In genomic region chr12:46456356-46457334, GRCh38 we compare ENCODE assay signal across 1 cellular context.
TF ChIP-seq lines count a peak whose summit lies in the region.

No MANE protein-coding gene starts in this region.

TF ChIP-seq in HepG2, 621 proteins besides CTCF, POLR2A, EP300 and RAD21 (continued from another document and continues in another):
- TF ChIP-seq PHF5A (CRISPR knock-in tag; IDR thresholded peaks at IDR 0.05; ENCODE audit: low read depth, unreplicated experiment): no peak
- peak; percentile 51; the same call in 1 of the 2 replicates for TF ChIP-seq HHEX (CRISPR knock-in tag; IDR thresholded peaks at IDR 0.05)
- TF ChIP-seq DNMT1 (CRISPR knock-in tag; IDR thresholded peaks at IDR 0.05): no peak
- TF ChIP-seq MIER3 (CRISPR knock-in tag; IDR thresholded peaks at IDR 0.05; ENCODE audit: borderline replicate concordance): no peak
- TF ChIP-seq GATAD1 (CRISPR knock-in tag; IDR thresholded peaks at IDR 0.05): no peak
- TF ChIP-seq FOXK2 (IDR thresholded peaks at IDR 0.05): no peak
- TF ChIP-seq CERS6 (CRISPR knock-in tag; IDR thresholded peaks at IDR 0.05): no peak
- TF ChIP-seq ZNF678 (CRISPR knock-in tag; IDR thresholded peaks at IDR 0.05): no peak
- TF ChIP-seq SP2 (CRISPR knock-in tag; IDR thresholded peaks at IDR 0.05): no peak
- no peak for TF ChIP-seq ZFP37 (CRISPR knock-in tag; IDR thresholded peaks at IDR 0.05; ENCODE audit: borderline replicate concordance)
- no peak for TF ChIP-seq MLX (CRISPR knock-in tag; IDR thresholded peaks at IDR 0.05)
- TF ChIP-seq ZNF788 (CRISPR knock-in tag; IDR thresholded peaks at IDR 0.05; ENCODE audit: borderline replicate concordance): no peak
- TF ChIP-seq ZNF362 (CRISPR knock-in tag; IDR thresholded peaks at IDR 0.05; ENCODE audit: borderline replicate concordance): no peak
- no peak for TF ChIP-seq PLRG1 (conservative IDR thresholded peaks at IDR 0.05)
- TF ChIP-seq NPAS2 (CRISPR knock-in tag; IDR thresholded peaks at IDR 0.05; ENCODE audit: borderline replicate concordance): no peak
- TF ChIP-seq MXD4 (CRISPR knock-in tag; IDR thresholded peaks at IDR 0.05): no peak
- no peak for TF ChIP-seq ZNF326 (CRISPR knock-in tag; IDR thresholded peaks at IDR 0.05; ENCODE audit: borderline replicate concordance)
- TF ChIP-seq HNRNPK (IDR thresholded peaks at IDR 0.05; ENCODE audit: low read depth, low read length, poor library complexity, severe bottlenecking): no peak
- no peak for TF ChIP-seq MAFG (CRISPR knock-in tag; IDR thresholded peaks at IDR 0.05)
- no peak for TF ChIP-seq ARNT (IDR thresholded peaks at IDR 0.05)
- TF ChIP-seq FOXC1 (CRISPR knock-in tag; IDR thresholded peaks at IDR 0.05; ENCODE audit: borderline replicate concordance): no peak
- no peak for TF ChIP-seq HMGA1 (CRISPR knock-in tag; conservative IDR thresholded peaks at IDR 0.05)
- TF ChIP-seq ZFP36L2 (CRISPR knock-in tag; IDR thresholded peaks at IDR 0.05): no peak
- TF ChIP-seq ZNF616 (CRISPR knock-in tag; IDR thresholded peaks at IDR 0.05; ENCODE audit: low read depth): no peak
- TF ChIP-seq RCOR2 (CRISPR knock-in tag; IDR thresholded peaks at IDR 0.05): peak; percentile 35; the same call in 1 of the 2 replicates
- TF ChIP-seq HBP1 (CRISPR knock-in tag; IDR thresholded peaks at IDR 0.05; ENCODE audit: low read depth): no peak
- no peak for TF ChIP-seq ZNF335 (CRISPR knock-in tag; IDR thresholded peaks at IDR 0.05)
- TF ChIP-seq FOXA3 (CRISPR knock-in tag; IDR thresholded peaks at IDR 0.05): peak; percentile 89
- peak; percentile 50; the same call in 1 of the 2 replicates for TF ChIP-seq HOMEZ (CRISPR knock-in tag; IDR thresholded peaks at IDR 0.05; ENCODE audit: low read depth)
- no peak for TF ChIP-seq ZNF737 (CRISPR knock-in tag; IDR thresholded peaks at IDR 0.05; ENCODE audit: borderline replicate concordance)
- TF ChIP-seq MAZ (IDR thresholded peaks at IDR 0.05; ENCODE audit: borderline replicate concordance, low read depth, low read length): no peak
- no peak for TF ChIP-seq MAZ (CRISPR knock-in tag; IDR thresholded peaks at IDR 0.05; ENCODE audit: low read depth)
- TF ChIP-seq ZBTB7A (CRISPR knock-in tag; IDR thresholded peaks at IDR 0.05): no peak
- no peak for TF ChIP-seq IKZF1 (IDR thresholded peaks at IDR 0.05)
- no peak for TF ChIP-seq SATB2 (CRISPR knock-in tag; IDR thresholded peaks at IDR 0.05)
- no peak for TF ChIP-seq SNAPC4 (CRISPR knock-in tag; IDR thresholded peaks at IDR 0.05)
- no peak for TF ChIP-seq FOXP1 (IDR thresholded peaks at IDR 0.05)
- TF ChIP-seq FOXP1 (CRISPR knock-in tag; IDR thresholded peaks at IDR 0.05): peak; percentile 38; the same call in 1 of the 2 replicates
- TF ChIP-seq YEATS2 (CRISPR knock-in tag; IDR thresholded peaks at IDR 0.05; ENCODE audit: borderline replicate concordance): no peak
- TF ChIP-seq ETV6 (CRISPR knock-in tag; conservative IDR thresholded peaks at IDR 0.05): no peak
- no peak for TF ChIP-seq NR3C1 (CRISPR knock-in tag; IDR thresholded peaks at IDR 0.05)
- peak; percentile 75 for TF ChIP-seq RARA (CRISPR knock-in tag; IDR thresholded peaks at IDR 0.05)
- TF ChIP-seq ELF3 (CRISPR knock-in tag; IDR thresholded peaks at IDR 0.05): peak; percentile 65
- no peak for TF ChIP-seq ZNF354B (CRISPR knock-in tag; IDR thresholded peaks at IDR 0.05)
- TF ChIP-seq ZNF343 (CRISPR knock-in tag; IDR thresholded peaks at IDR 0.05): no peak
- no peak for TF ChIP-seq ZNF142 (CRISPR knock-in tag; IDR thresholded peaks at IDR 0.05)
- TF ChIP-seq PHF8 (CRISPR knock-in tag; IDR thresholded peaks at IDR 0.05): no peak
- no peak for TF ChIP-seq SALL1 (CRISPR knock-in tag; IDR thresholded peaks at IDR 0.05)
- TF ChIP-seq ZNF674 (CRISPR knock-in tag; IDR thresholded peaks at IDR 0.05; ENCODE audit: low read depth): no peak
- TF ChIP-seq ZBTB33 (CRISPR knock-in tag; IDR thresholded peaks at IDR 0.05): no peak
- TF ChIP-seq HMG20B (CRISPR knock-in tag; conservative IDR thresholded peaks at IDR 0.05): no peak
